ENCODE assay signal across 8 cellular contexts in the genomic region with DNA sequence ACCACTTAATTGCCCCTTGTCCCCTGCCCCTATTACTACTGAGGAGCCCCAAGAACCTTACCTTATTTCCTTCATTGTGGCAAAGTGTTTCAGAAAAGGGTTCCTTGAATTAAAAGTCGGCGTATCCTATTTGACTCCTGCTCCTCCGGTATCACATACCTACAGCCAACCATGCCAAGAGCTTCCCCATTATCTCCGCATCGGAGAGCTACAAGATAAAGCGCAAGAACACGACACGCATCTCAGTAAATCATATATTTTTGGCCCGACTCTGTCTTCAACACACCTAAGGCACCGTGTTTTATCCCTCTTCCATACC. TPM values are rescaled to one million over a fixed set of nuclear protein-coding genes. Genes with fewer than 3 reads are reported as not detected.
A peak's percentile ranks its signal among the peaks of the same experiment; 100 is the strongest.
DNase-seq lines count a peak whose midpoint lies in the region; ATAC-seq, FAIRE-seq and TF ChIP-seq lines count a peak whose summit lies in the region.

No MANE protein-coding gene starts in this region.

- H3K79me2 ChIP-seq in OCI-LY3 (ENCODE audit: low read length) = peaks cover 58% of the 10 kb centered on the region

- no peak for FAIRE-seq in GM19239 (lab: Jason Lieb, UNC)

- peaks cover 19% of the 10 kb centered on the region for H4K20me1 ChIP-seq in OCI-LY3 (ENCODE audit: insufficient read depth, low read length)

- H3K4me3 ChIP-seq in OCI-LY3 (ENCODE audit: low read length) (peak overlapping the region; percentile 85), esophagus (ENCODE audit: low read depth in 1 of 2, low read length in 2 of 2) (peak overlapping the region; percentile 80 to 93), retinal pigment epithelial cell (ENCODE audit: low read length) (peak overlapping the region; percentile 96)

- 0% methylated on average over 10 of the region's 10 CpGs for WGBS in esophagus, 2 donors

- H3K27me3 ChIP-seq in OCI-LY3 (ENCODE audit: low read depth, low read length) (no peaks in the 10 kb centered on the region), esophagus (ENCODE audit: control insufficient read depth in 1 of 2, insufficient read depth in 2 of 2, low read length in 2 of 2) (no peaks in the 10 kb centered on the region)

- peak overlapping the region; percentile 76 for H3K9ac ChIP-seq in OCI-LY3 (ENCODE audit: low read length)

- peak overlapping the region; percentile 86 for H3K27ac ChIP-seq in OCI-LY3 (ENCODE audit: low read length)
- peak overlapping the region; percentile 97 to 100 for H3K27ac ChIP-seq in esophagus (ENCODE audit: low read depth in 2 of 2, low read length in 1 of 2)

- peaks cover 26% of the 10 kb centered on the region for H3K36me3 ChIP-seq in OCI-LY3 (replicated peaks; ENCODE audit: low read depth, low read length)
- H3K36me3 ChIP-seq in esophagus (ENCODE audit: control insufficient read depth in 2 of 2, insufficient read depth in 2 of 2, low read length in 1 of 2) = peaks cover 0 to 3% of the 10 kb centered on the region in 2 donors

- H2AFZ ChIP-seq in OCI-LY3 (ENCODE audit: low read depth, low read length) = peak overlapping the region; percentile 67

- TF ChIP-seq CTCF in OCI-LY3 (IDR thresholded peaks at IDR 0.05; ENCODE audit: low read depth, low read length) (no peak), retinal pigment epithelial cell (conservative IDR thresholded peaks at IDR 0.05; ENCODE audit: low read depth, low read length) (no peak)

- DNase-seq in NCI-H2171 (lab: John Stamatoyannopoulos, UW) = peak; percentile 19
- no peak for DNase-seq in NCI-H2171 treated with DMSO at 0.1 percent for 48 hours (lab: John Stamatoyannopoulos, UW)
- DNase-seq in retinal pigment epithelial cell (ENCODE audit: low read depth) = no peak
- no peak for DNase-seq in GM19239 (ENCODE audit: insufficient read length, low spot score)

- peak; percentile 2 for ATAC-seq in HG02852 (IDR thresholded peaks at IDR 0.05; ENCODE audit: unreplicated experiment)
- ATAC-seq in GM18861 (IDR thresholded peaks at IDR 0.05; ENCODE audit: unreplicated experiment) = no peak

- H3K9me3 ChIP-seq in OCI-LY3 (ENCODE audit: insufficient read depth, low read length) = no peaks in the 10 kb centered on the region
- no peaks in the 10 kb centered on the region for H3K9me3 ChIP-seq in esophagus (ENCODE audit: control insufficient read depth in 2 of 2, insufficient read depth in 1 of 2, low read depth in 1 of 2, low read length in 1 of 2)

- H3K4me2 ChIP-seq in OCI-LY3 (ENCODE audit: low read length) = peak overlapping the region; percentile 74

- H3K4me1 ChIP-seq in OCI-LY3 (ENCODE audit: low read length) = peaks cover 23% of the 10 kb centered on the region
- H3K4me1 ChIP-seq in esophagus (ENCODE audit: control insufficient read depth in 2 of 2, insufficient read depth in 2 of 2, low read length in 1 of 2) = no peaks in the 10 kb centered on the region

RNA-seq across cellular contexts. Expression of a gene that starts 0.6 kb away (rescaled TPM):
- 1 to 10 TPM; 1.4 to 1.9 TPM for polyA plus RNA-seq in esophagus

RNA-seq across cellular contexts. Expression of a gene that starts 9.0 kb away (rescaled TPM):
- 100 to 1,000 TPM in 1 of 2 donors, 10 to 100 TPM in 1; 72.5 to 131 TPM for polyA plus RNA-seq in esophagus
